Comparison of ENCODE assay signal across 9 cellular contexts in the genomic region with DNA sequence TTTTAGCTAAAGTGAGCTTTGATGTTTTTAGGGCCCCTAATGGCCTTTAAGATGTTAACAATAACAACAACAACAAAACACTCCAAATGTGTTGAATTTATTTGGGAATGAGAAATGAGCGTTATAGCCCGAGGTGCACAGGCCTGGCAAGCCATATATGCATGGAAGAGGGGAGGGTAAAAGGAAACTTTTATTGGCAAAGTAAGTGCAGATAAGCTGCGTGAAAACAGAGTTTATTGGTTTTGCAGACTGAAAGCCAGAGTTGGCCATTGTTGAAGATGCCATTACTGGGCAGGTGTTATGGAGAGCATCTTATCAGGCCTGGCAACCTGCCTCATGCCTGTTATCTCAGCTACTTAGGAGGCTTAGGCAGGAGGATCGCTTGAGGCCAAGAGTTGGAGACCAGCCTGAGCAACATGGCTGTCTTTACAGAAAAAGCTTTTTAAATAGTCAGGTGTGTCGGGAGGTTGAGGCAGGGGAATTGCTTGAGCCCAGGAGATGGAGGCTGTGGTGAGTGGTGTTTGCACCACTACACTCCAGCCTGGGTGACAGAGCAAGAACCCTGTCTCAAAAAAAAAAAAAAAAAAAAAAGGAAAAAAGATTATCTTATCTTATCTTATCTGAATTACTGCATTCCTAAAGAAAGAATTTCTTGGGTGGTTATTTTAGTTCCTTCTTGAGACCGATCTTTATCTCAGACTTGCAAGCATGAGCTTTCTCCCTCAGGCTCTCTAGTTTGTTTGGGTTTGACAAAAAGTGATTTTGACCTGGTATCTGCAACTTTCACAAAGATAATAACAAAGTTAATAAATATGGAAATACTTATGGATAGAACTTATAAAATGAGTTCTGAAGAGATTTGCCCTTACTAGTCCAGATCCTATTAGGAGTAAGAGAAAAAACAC. TPM values are rescaled to one million over a fixed set of nuclear protein-coding genes. Genes with fewer than 3 reads are reported as not detected.
DNase-seq lines count a peak whose midpoint lies in the region; ATAC-seq, FAIRE-seq and TF ChIP-seq lines count a peak whose summit lies in the region.
"Had no signal": no experiment of that assay in that cellular context is flagged by ENCODE, and none has a peak within 500 bp of the region (broad histone marks: within the 10 kb centered on the region; RNA-seq: fewer than 3 reads in every experiment).

No MANE protein-coding gene starts in this region.

- RAD21 ChIA-PET in GM12878 (lab: Charles Lee; ENCODE audit: unreplicated experiment) = interaction anchor here (0.6 kb wide), 2 partner anchors 39 to 1643 kb away, joined by 3 read pairs; no protein-coding TSS in a partner anchor

- H3K36me3 ChIP-seq in heart right ventricle (no peaks in the 10 kb centered on the region), GM12878 (ENCODE audit: control insufficient read depth in 2 of 2, insufficient read depth in 2 of 2, low read length in 1 of 2) (no peaks in the 10 kb centered on the region), vagina (no peaks in the 10 kb centered on the region)

- intact Hi-C loops in heart right ventricle (cut with DNase I) (loop anchor here in 2 of 10 donors (2.0 to 5.0 kb wide), 3 partner anchors 17 to 108 kb away; a partner anchor contains a TSS), cardiac septum (cut with DNase I) (loop anchor here (1.0 to 5.0 kb wide), 2 partner anchors 19 to 697 kb away; a partner anchor contains a TSS), GM12878 (cut with micrococcal nuclease; ENCODE audit: unreplicated experiment) (loop anchor here (2.0 kb wide), 1 partner anchor 19 kb away; a partner anchor contains a TSS), vagina (cut with DNase I) (no loop called here)

- SMC1A ChIA-PET in GM12878 (lab: Charles Lee; ENCODE audit: uncharacterized antibody, unreplicated experiment) = interaction anchor here (0.5 to 0.6 kb wide), 2 partner anchors 10 to 39 kb away, joined by 3 read pairs; no protein-coding TSS in a partner anchor

- no peaks in the 10 kb centered on the region for H3K9me3 Mint-ChIP-seq in memory B cell

- CTCF ChIA-PET in GM12878 (lab: Yijun Ruan, JAX) = interaction anchor here (1.2 kb wide), 1 partner anchor 40 kb away, joined by 3 read pairs; no protein-coding TSS in a partner anchor

- peaks cover 2% of the 10 kb centered on the region for H3K36me3 Mint-ChIP-seq in memory B cell

- no peak for TF ChIP-seq RAD21 in GM12878 (IDR thresholded peaks at IDR 0.05; ENCODE audit: insufficient read depth, low read depth, low read length)

- no peak for TF ChIP-seq EP300 in GM12878 (IDR thresholded peaks at IDR 0.05; ENCODE audit: borderline replicate concordance in 1 of 2, control insufficient read depth in 1 of 2, low read depth in 2 of 2, low read length in 2 of 2)

- FAIRE-seq in GM12878 (lab: Jason Lieb, UNC) = no peak

- peak overlapping the region; percentile 72 for H3K4me3 Mint-ChIP-seq in memory B cell

- H3K79me2 ChIP-seq in GM12878 (ENCODE audit: control insufficient read depth, insufficient read depth, low read length) = peaks cover 1% of the 10 kb centered on the region; the same call in 1 of the 2 replicates

- POLR2A ChIA-PET in GM12878 (lab: Charles Lee) = no interaction called here

- H3K27ac ChIP-seq in heart right ventricle = peak overlapping the region in 9 of 10 donors; percentile 90 to 99 (median 98)
- H3K27ac ChIP-seq in GM12878 (ENCODE audit: control insufficient read depth, insufficient read depth) = no peak overlapping the region
- no peak overlapping the region for H3K27ac ChIP-seq in vagina

- H3K27ac Mint-ChIP-seq in memory B cell = peak overlapping the region; percentile 24

- H2AFZ ChIP-seq in GM12878 (ENCODE audit: control insufficient read depth, low read depth, low read length) = no peak overlapping the region

- peaks cover 0 to 22% (median 14%) of the 10 kb centered on the region in 9 donors for H3K4me1 ChIP-seq in heart right ventricle
- peaks cover 6% of the 10 kb centered on the region for H3K4me1 ChIP-seq in GM12878 (ENCODE audit: control insufficient read depth, insufficient read depth, low read length)
- H3K4me1 ChIP-seq in vagina = peaks cover 35% of the 10 kb centered on the region

- DNase-seq in heart right ventricle (no peak), cardiac septum (ENCODE audit: low spot score) (no peak), GM12878 (ENCODE audit: low read depth, low spot score) (no peak), memory B cell (ENCODE audit: low spot score in 2 of 2) (no peak), vagina (ENCODE audit: extremely low spot score in 2 of 2) (no peak), D341Med (ENCODE audit: low spot score) (no peak)
- DNase-seq: stimulated activated naive CD8-positive, alpha-beta T cell treated with anti-CD3 and anti-CD28 coated beads, Interleukin-15, Interleukin-2, amounts not matched to agents 100 U/mL and 50 U/mL, for 24 hours had no signal

- no peak for ATAC-seq in heart right ventricle
- no peak for ATAC-seq in GM12878
- no peak for ATAC-seq in memory B cell (ENCODE audit: low read depth)
- no peak for ATAC-seq in GM18873 (IDR thresholded peaks at IDR 0.05; ENCODE audit: low FRiP score, unreplicated experiment)
- ATAC-seq in GM19452 (IDR thresholded peaks at IDR 0.05; ENCODE audit: unreplicated experiment) = no peak
- ATAC-seq: stimulated activated naive CD8-positive, alpha-beta T cell treated with anti-CD3 and anti-CD28 coated beads, Interleukin-15, Interleukin-2, amounts not matched to agents 100 U/mL and 50 U/mL, for 24 hours had no signal

- no peak for TF ChIP-seq CTCF in heart right ventricle (IDR thresholded peaks at IDR 0.05)
- TF ChIP-seq CTCF in GM12878 (IDR thresholded peaks at IDR 0.05 in 2 of 3, conservative IDR thresholded peaks at IDR 0.05 in 1 of 3; ENCODE audit: control insufficient read depth in 2 of 3, extremely low read depth in 1 of 3, insufficient read depth in 1 of 3, low read depth in 3 of 3, low read length in 3 of 3) = no peak
- no peak for TF ChIP-seq CTCF in vagina (IDR thresholded peaks at IDR 0.05)

- H3K4me1 Mint-ChIP-seq in memory B cell = peaks cover 17% of the 10 kb centered on the region

- 83% methylated on average over 6 of the region's 6 CpGs for WGBS in heart right ventricle, 2 donors
- 98% methylated on average over 6 of the region's 6 CpGs for WGBS in GM12878 (ENCODE audit: insufficient coverage, insufficient replicate concordance, low lambda C conversion rate, missing lambda C conversion rate)

- H3K27me3 Mint-ChIP-seq in memory B cell = no peaks in the 10 kb centered on the region

- TF ChIP-seq POLR2A in GM12878 (IDR thresholded peaks at IDR 0.05; ENCODE audit: low read depth, low read length) (no peak), vagina (IDR thresholded peaks at IDR 0.05) (no peak)

- H3K27me3 ChIP-seq in heart right ventricle (peaks cover 0 to 3% (median 0%) of the 10 kb centered on the region in 7 donors), GM12878 (replicated peaks in 1 of 2; ENCODE audit: control insufficient read depth in 2 of 2, insufficient read depth in 2 of 2, low read length in 1 of 2) (no peaks in the 10 kb centered on the region), vagina (no peaks in the 10 kb centered on the region)

- H3K4me3 ChIP-seq in heart right ventricle (peak overlapping the region in 6 of 10 donors; percentile 87 to 98 (median 93)), GM12878 (no peak overlapping the region), vagina (peak overlapping the region; percentile 87 to 96)

- TSS peak; percentile 63 for BruUV-seq in GM12878 (replicated peaks; lab: Mats Ljungman, UMichigan)

- no peaks in the 10 kb centered on the region for H4K20me1 ChIP-seq in GM12878 (ENCODE audit: control insufficient read depth, insufficient read depth)

- in situ Hi-C loops in GM12878 (cut with MboI) = no loop called here

- H3K9me3 ChIP-seq in heart right ventricle (no peaks in the 10 kb centered on the region), GM12878 (replicated peaks; ENCODE audit: control insufficient read depth, insufficient read depth, low read length) (no peaks in the 10 kb centered on the region), vagina (no peaks in the 10 kb centered on the region)

- H3K9ac ChIP-seq in GM12878 (ENCODE audit: control insufficient read depth, insufficient read depth, low read length) = no peak overlapping the region

- peak overlapping the region; percentile 87; the same call in 1 of the 2 replicates for H3K4me2 ChIP-seq in GM12878 (ENCODE audit: control insufficient read depth, insufficient read depth)

RNA-seq across cellular contexts. Expression of a gene that starts 1.7 kb away (rescaled TPM):
- total RNA-seq in heart right ventricle (100 to 1,000 TPM in 8 of 10 donors, 10 to 100 TPM in 2; 74.1 to 213 (median 145) TPM), cardiac septum (71.2 TPM), GM12878 (2014; rRNA removed) (8.8 and 10.1 TPM in 2 replicates), GM12878 (2014; rRNA removed; fragmentation: Illumina TruSeq; extraction: Trizol) (13.9 and 15.8 TPM in 2 replicates), GM12878 (2021) (11.4 and 13.6 TPM in 2 replicates), vagina (83.2 TPM)
- polyA plus RNA-seq in heart right ventricle (10 to 100 TPM in 1 of 2 donors, 1 to 10 TPM in 1; 3.7 to 42.4 TPM), GM12878 (2011; rRNA removed) (6.6 and 8.8 TPM in 2 replicates), GM12878 (2014; fragmentation: Illumina TruSeq; extraction: Trizol) (6.7 and 7.4 TPM in 2 replicates), GM12878 (2014; fragmentation: Nextera tagmentation; extraction: Ambion mirVana) (1 to 10 TPM; 2.8 to 4.5 TPM), GM12878 (2014; rRNA removed) (4.9 and 6.3 TPM in 2 replicates), GM12878 (2016; fragmentation: Nextera tagmentation; extraction: Ambion mirVana) (1 to 10 TPM; 6.3 to 7.1 TPM)
- 84.0 and 89.2 TPM in 2 replicates for total RNA-seq in GM12878 (2013; cell fraction: nucleolus; rRNA removed)
- polyA plus RNA-seq in GM12878 (2011; ENCODE audit: low read depth) = 3.6 TPM
- polyA plus RNA-seq in GM12878 (2011; cell fraction: cytosol; rRNA removed) = 2.8 and 3.1 TPM in 2 replicates
- 6.5 and 6.9 TPM in 2 replicates for polyA plus RNA-seq in GM12878 (2011; cell fraction: nucleus; rRNA removed)
- polyA plus RNA-seq in GM12878 (2012) = 4.0 and 5.0 TPM in 2 replicates
- polyA minus RNA-seq in GM12878 (2011; rRNA and poly(A)+ RNA removed) = 23.2 and 24.2 TPM in 2 replicates
- 5.5 and 8.3 TPM in 2 replicates for polyA minus RNA-seq in GM12878 (2011; cell fraction: cytosol; rRNA and poly(A)+ RNA removed)
- 25.3 and 26.2 TPM in 2 replicates for polyA minus RNA-seq in GM12878 (2011; cell fraction: nucleus; rRNA and poly(A)+ RNA removed)

RNA-seq across cellular contexts. Expression of a gene that starts 19.0 kb away (rescaled TPM):
- total RNA-seq in heart right ventricle (10 to 100 TPM; 29.4 to 44.7 (median 36.8) TPM), cardiac septum (34.2 TPM), GM12878 (2014; rRNA removed) (31.4 and 35.5 TPM in 2 replicates), GM12878 (2014; rRNA removed; fragmentation: Illumina TruSeq; extraction: Trizol) (32.0 and 33.9 TPM in 2 replicates), GM12878 (2021) (15.4 and 21.0 TPM in 2 replicates), vagina (48.6 TPM)
- polyA plus RNA-seq in heart right ventricle (10 to 100 TPM; 12.9 to 30.9 TPM), GM12878 (2011; rRNA removed) (45.1 and 70.3 TPM in 2 replicates), GM12878 (2014; fragmentation: Illumina TruSeq; extraction: Trizol) (21.8 and 23.3 TPM in 2 replicates), GM12878 (2014; fragmentation: Nextera tagmentation; extraction: Ambion mirVana) (10 to 100 TPM; 32.0 to 37.9 TPM), GM12878 (2014; rRNA removed) (39.2 and 46.6 TPM in 2 replicates), GM12878 (2016; fragmentation: Nextera tagmentation; extraction: Ambion mirVana) (10 to 100 TPM; 44.3 to 44.6 TPM)
- 97.7 and 103 TPM in 2 replicates for total RNA-seq in GM12878 (2013; cell fraction: nucleolus; rRNA removed)
- 16.7 TPM for polyA plus RNA-seq in GM12878 (2011; ENCODE audit: low read depth)
- 22.1 and 24.5 TPM in 2 replicates for polyA plus RNA-seq in GM12878 (2011; cell fraction: cytosol; rRNA removed)
- polyA plus RNA-seq in GM12878 (2011; cell fraction: nucleus; rRNA removed) = 24.2 and 32.2 TPM in 2 replicates
- polyA plus RNA-seq in GM12878 (2012) = 27.5 and 33.9 TPM in 2 replicates
- 19.2 and 20.3 TPM in 2 replicates for polyA minus RNA-seq in GM12878 (2011; rRNA and poly(A)+ RNA removed)
- polyA minus RNA-seq in GM12878 (2011; cell fraction: cytosol; rRNA and poly(A)+ RNA removed) = 7.4 and 16.3 TPM in 2 replicates
- polyA minus RNA-seq in GM12878 (2011; cell fraction: nucleus; rRNA and poly(A)+ RNA removed) = 28.2 and 38.4 TPM in 2 replicates

Comparison
In these comparisons a context has a peak if more than half of its experiments do, and no peak if none do; other contexts are left out.
1. H3K27ac ChIP-seq: peak in heart right ventricle (9 of 10); none in GM12878 (single experiment) and vagina (single experiment).